ENCODE assay signal across 1 cellular context in the genomic region with DNA sequence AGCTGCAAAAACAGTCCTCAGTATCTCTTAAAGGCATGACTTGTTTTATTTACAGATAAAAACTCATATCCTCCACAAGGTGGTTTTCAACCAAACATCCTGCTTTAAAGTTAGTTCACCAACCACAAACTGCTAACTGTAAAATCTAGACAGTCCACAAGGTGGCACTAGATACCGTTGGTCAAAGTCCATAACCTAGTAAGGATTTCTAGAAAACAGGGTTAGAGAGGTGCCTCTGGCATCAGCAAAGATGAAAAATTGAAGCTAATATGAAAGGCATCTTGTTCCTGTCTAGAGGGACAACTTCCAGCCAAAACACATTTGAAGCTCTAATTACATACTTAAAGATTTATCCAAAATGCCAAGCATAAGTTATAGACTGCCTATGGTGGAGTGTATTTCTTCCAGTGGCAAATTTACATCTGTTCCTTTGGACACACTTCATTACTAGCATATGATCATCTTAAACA.
TF ChIP-seq lines count a peak whose summit lies in the region.

No MANE protein-coding gene starts in this region.

TF ChIP-seq in GM12878, 131 proteins besides CTCF, POLR2A, EP300 and RAD21 (continued from another document):
- TF ChIP-seq, protein P1, sequence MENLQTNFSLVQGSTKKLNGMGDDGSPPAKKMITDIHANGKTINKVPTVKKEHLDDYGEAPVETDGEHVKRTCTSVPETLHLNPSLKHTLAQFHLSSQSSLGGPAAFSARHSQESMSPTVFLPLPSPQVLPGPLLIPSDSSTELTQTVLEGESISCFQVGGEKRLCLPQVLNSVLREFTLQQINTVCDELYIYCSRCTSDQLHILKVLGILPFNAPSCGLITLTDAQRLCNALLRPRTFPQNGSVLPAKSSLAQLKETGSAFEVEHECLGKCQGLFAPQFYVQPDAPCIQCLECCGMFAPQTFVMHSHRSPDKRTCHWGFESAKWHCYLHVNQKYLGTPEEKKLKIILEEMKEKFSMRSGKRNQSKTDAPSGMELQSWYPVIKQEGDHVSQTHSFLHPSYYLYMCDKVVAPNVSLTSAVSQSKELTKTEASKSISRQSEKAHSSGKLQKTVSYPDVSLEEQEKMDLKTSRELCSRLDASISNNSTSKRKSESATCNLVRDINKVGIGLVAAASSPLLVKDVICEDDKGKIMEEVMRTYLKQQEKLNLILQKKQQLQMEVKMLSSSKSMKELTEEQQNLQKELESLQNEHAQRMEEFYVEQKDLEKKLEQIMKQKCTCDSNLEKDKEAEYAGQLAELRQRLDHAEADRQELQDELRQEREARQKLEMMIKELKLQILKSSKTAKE (IDR thresholded peaks at IDR 0.05; ENCODE audit: low read depth, poor library complexity, severe bottlenecking) = peak; percentile 36
- TF ChIP-seq PML (IDR thresholded peaks at IDR 0.05; ENCODE audit: low read length) (0 out of 2 replicates have a peak, but pooled peaks have one; percentile 20), MTA2 (IDR thresholded peaks at IDR 0.05; ENCODE audit: low read depth) (no peak), RUNX3 (IDR thresholded peaks at IDR 0.05; ENCODE audit: low read length) (peak; percentile 93), JUND (IDR thresholded peaks at IDR 0.05; ENCODE audit: low read depth, low read length) (no peak)
- TF ChIP-seq, protein P2, sequence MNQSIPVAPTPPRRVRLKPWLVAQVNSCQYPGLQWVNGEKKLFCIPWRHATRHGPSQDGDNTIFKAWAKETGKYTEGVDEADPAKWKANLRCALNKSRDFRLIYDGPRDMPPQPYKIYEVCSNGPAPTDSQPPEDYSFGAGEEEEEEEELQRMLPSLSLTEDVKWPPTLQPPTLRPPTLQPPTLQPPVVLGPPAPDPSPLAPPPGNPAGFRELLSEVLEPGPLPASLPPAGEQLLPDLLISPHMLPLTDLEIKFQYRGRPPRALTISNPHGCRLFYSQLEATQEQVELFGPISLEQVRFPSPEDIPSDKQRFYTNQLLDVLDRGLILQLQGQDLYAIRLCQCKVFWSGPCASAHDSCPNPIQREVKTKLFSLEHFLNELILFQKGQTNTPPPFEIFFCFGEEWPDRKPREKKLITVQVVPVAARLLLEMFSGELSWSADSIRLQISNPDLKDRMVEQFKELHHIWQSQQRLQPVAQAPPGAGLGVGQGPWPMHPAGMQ (IDR thresholded peaks at IDR 0.05; ENCODE audit: borderline replicate concordance) = no peak
- TF ChIP-seq, protein P3, sequence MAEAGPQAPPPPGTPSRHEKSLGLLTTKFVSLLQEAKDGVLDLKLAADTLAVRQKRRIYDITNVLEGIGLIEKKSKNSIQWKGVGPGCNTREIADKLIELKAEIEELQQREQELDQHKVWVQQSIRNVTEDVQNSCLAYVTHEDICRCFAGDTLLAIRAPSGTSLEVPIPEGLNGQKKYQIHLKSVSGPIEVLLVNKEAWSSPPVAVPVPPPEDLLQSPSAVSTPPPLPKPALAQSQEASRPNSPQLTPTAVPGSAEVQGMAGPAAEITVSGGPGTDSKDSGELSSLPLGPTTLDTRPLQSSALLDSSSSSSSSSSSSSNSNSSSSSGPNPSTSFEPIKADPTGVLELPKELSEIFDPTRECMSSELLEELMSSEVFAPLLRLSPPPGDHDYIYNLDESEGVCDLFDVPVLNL (IDR thresholded peaks at IDR 0.05; ENCODE audit: low read depth, low read length) = no peak
- TF ChIP-seq, protein P4, sequence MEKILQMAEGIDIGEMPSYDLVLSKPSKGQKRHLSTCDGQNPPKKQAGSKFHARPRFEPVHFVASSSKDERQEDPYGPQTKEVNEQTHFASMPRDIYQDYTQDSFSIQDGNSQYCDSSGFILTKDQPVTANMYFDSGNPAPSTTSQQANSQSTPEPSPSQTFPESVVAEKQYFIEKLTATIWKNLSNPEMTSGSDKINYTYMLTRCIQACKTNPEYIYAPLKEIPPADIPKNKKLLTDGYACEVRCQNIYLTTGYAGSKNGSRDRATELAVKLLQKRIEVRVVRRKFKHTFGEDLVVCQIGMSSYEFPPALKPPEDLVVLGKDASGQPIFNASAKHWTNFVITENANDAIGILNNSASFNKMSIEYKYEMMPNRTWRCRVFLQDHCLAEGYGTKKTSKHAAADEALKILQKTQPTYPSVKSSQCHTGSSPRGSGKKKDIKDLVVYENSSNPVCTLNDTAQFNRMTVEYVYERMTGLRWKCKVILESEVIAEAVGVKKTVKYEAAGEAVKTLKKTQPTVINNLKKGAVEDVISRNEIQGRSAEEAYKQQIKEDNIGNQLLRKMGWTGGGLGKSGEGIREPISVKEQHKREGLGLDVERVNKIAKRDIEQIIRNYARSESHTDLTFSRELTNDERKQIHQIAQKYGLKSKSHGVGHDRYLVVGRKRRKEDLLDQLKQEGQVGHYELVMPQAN (conservative IDR thresholded peaks at IDR 0.05) = no peak
